Comparison of ENCODE assay signal across 8 cellular contexts in genomic region chr10:97025613-97026242, GRCh38.
DNase-seq lines count a peak whose midpoint lies in the region; ATAC-seq and TF ChIP-seq lines count a peak whose summit lies in the region.

No MANE protein-coding gene starts in this region.

- intact Hi-C loops in CD4-positive, alpha-beta memory T cell (cut with micrococcal nuclease), result loop anchor here (5.0 kb wide), 1 partner anchor 383 kb away; no protein-coding TSS in a partner anchor
- intact Hi-C loops in left ventricle myocardium superior (cut with micrococcal nuclease) (loop anchor here (10.0 kb wide), 1 partner anchor 201 kb away; no protein-coding TSS in a partner anchor), sigmoid colon (cut with DNase I) (loop anchor here (10.0 kb wide), 1 partner anchor 261 kb away; no protein-coding TSS in a partner anchor)

- no peak for TF ChIP-seq EP300 in sigmoid colon (IDR thresholded peaks at IDR 0.05)

- CTCF ChIA-PET in CD4-positive, alpha-beta memory T cell (lab: Charles Lee; ENCODE audit: partially characterized antibody), result interaction anchor here (0.6 to 6.9 kb wide), 26 partner anchors 7 to 650 kb away, joined by 3 to 86 read pairs (median 4); no protein-coding TSS in a partner anchor
- CTCF ChIA-PET in HEK293 (lab: Yijun Ruan, JAX), result interaction anchor here (0.6 to 6.5 kb wide), 43 partner anchors 8 to 810 kb away, joined by 3 to 73 read pairs (median 3); no protein-coding TSS in a partner anchor

- POLR2A ChIA-PET in CD4-positive, alpha-beta memory T cell (lab: Charles Lee; ENCODE audit: partially characterized antibody), result no interaction called here
- POLR2A ChIA-PET in HEK293 (lab: Yijun Ruan, JAX), result no interaction called here

- no peaks in the 10 kb centered on the region for H3K4me1 Mint-ChIP-seq in CD4-positive, alpha-beta memory T cell

- no peak overlapping the region for H3K4me3 Mint-ChIP-seq in CD4-positive, alpha-beta memory T cell

- TF ChIP-seq CTCF in HEK293 (tag by site-specific recombination; IDR thresholded peaks at IDR 0.05), result peak; percentile 38; the same call in 1 of the 2 replicates
- TF ChIP-seq CTCF in sigmoid colon (IDR thresholded peaks at IDR 0.05), result peak in 3 of 4 experiments; percentile 50 to 56 (median 52)

- no peak for TF ChIP-seq POLR2A in sigmoid colon (IDR thresholded peaks at IDR 0.05)

- H3K9me3 ChIP-seq in CD4-positive, alpha-beta memory T cell (ENCODE audit: control insufficient read depth in 1 of 2, low read length in 2 of 2), result no peaks in the 10 kb centered on the region
- no peaks in the 10 kb centered on the region for H3K9me3 ChIP-seq in HEK293 (ENCODE audit: control insufficient read depth, insufficient read depth, low read depth, low read length)
- H3K9me3 ChIP-seq in sigmoid colon, result no peaks in the 10 kb centered on the region

- no peak overlapping the region for H3K27ac ChIP-seq in CD4-positive, alpha-beta memory T cell (ENCODE audit: low read depth, low read length)
- H3K27ac ChIP-seq in HEK293 (ENCODE audit: extremely low read depth, low read depth, low read length) (no peak overlapping the region), sigmoid colon (no peak overlapping the region)

- no peaks in the 10 kb centered on the region for H3K9me3 Mint-ChIP-seq in CD4-positive, alpha-beta memory T cell

- peak; percentile 29 for ATAC-seq in left ventricle myocardium superior

- no peak overlapping the region for H3K27ac Mint-ChIP-seq in CD4-positive, alpha-beta memory T cell

- DNase-seq in CD4-positive, alpha-beta memory T cell, result peak in 4 of 5 donors; percentile 30 to 39 (median 34)
- DNase-seq in SHP77 (lab: John Stamatoyannopoulos, UW) (peak; percentile 27 to 43), amniotic epithelial cell (ENCODE audit: low read depth) (peak; percentile 78), left ventricle myocardium superior (no peak), sigmoid colon (peak; percentile 63), cerebellum (ENCODE audit: low spot score) (no peak), DMS79 treated with DMSO at 0.1 percent for 48 hours (lab: John Stamatoyannopoulos, UW) (no peak)

- H3K36me3 Mint-ChIP-seq in CD4-positive, alpha-beta memory T cell, result no peaks in the 10 kb centered on the region

- 57 to 70% methylated on average over 9 of the region's 9 CpGs for WGBS in sigmoid colon, 2 donors

- no peaks in the 10 kb centered on the region for H3K4me1 ChIP-seq in CD4-positive, alpha-beta memory T cell (ENCODE audit: insufficient read depth, low read length)
- H3K4me1 ChIP-seq in HEK293 (ENCODE audit: control insufficient read depth, insufficient read depth, low read length), result peaks cover 11% of the 10 kb centered on the region; the same call in 1 of the 2 replicates
- peaks cover 0 to 31% (median 26%) of the 10 kb centered on the region in 4 donors for H3K4me1 ChIP-seq in sigmoid colon

- no peaks in the 10 kb centered on the region for H3K36me3 ChIP-seq in CD4-positive, alpha-beta memory T cell (ENCODE audit: insufficient read depth, low read length)
- H3K36me3 ChIP-seq in HEK293 (ENCODE audit: control insufficient read depth in 2 of 2, insufficient read depth in 1 of 2, low read length in 2 of 2) (no peaks in the 10 kb centered on the region), sigmoid colon (no peaks in the 10 kb centered on the region)

- H3K27me3 Mint-ChIP-seq in CD4-positive, alpha-beta memory T cell, result peaks cover 0 to 3% of the 10 kb centered on the region in 2 donors

- no peak overlapping the region for H3K4me3 ChIP-seq in CD4-positive, alpha-beta memory T cell (ENCODE audit: low read length in 2 of 2)
- H3K4me3 ChIP-seq in HEK293 (ENCODE audit: low read depth, low read length), result no peak overlapping the region
- H3K4me3 ChIP-seq in sigmoid colon, result no peak overlapping the region

- H3K27me3 ChIP-seq in CD4-positive, alpha-beta memory T cell (ENCODE audit: insufficient read depth, low read length), result no peaks in the 10 kb centered on the region
- H3K27me3 ChIP-seq in sigmoid colon, result no peaks in the 10 kb centered on the region

TF ChIP-seq in HEK293, 187 proteins besides CTCF, POLR2A, EP300 and RAD21:
- peak; percentile 30 for TF ChIP-seq ZNF654 (tag by site-specific recombination; IDR thresholded peaks at IDR 0.05; ENCODE audit: low read depth)
- no peak for TF ChIP-seq RBAK (tag by site-specific recombination; IDR thresholded peaks at IDR 0.05)
TF ChIP-seq in HEK293: peak in this region for 1.

Comparison
In these comparisons a context has a peak if more than half of its experiments do, and no peak if none do; other contexts are left out.
1. DNase-seq: peak in CD4-positive, alpha-beta memory T cell (4 of 5), SHP77 (2 of 2), amniotic epithelial cell (single experiment) and sigmoid colon (single experiment); none in left ventricle myocardium superior (single experiment), cerebellum (single experiment) and DMS79 treated with DMSO at 0.1 percent for 48 hours (single experiment).